Comparison of ENCODE assay signal across 1 cellular context in the genomic region with DNA sequence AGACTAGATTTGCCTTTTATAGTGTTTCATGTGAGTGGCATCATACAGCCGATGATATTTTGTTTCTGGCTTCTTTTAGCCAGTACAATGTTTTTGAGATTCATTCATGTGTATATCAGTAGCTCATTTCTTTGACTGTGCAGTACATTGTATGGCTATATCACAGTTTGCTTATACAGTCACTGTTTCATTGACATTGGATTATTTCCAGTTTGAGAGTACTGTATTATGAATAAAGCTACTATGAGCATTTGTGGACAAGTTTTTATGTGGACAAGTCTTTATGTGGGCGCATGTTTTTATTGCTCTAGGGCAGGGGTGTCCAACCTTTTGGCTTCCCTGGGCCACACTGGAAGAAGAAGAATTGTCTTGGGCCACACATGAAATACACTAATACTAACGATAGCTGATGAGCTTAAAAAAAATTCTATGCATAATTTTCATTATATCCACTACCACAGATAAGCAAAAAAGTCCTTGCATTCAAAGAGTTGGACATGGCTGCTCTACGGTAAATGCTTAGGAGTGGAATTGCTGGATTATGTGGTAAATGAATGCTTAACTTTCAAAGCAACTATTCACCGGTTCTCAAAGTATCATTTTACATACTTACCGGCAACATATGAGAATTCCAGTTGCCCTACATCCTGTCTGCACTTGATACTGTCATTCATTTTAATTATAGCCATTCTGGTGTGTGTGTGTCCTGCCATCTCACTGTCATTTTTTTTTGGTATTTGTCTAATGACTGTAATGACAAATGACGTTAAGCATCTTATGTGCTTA.
TF ChIP-seq lines count a peak whose summit lies in the region.

No MANE protein-coding gene starts in this region.

TF ChIP-seq in WTC11, 78 proteins besides CTCF, POLR2A, EP300 and RAD21 (continued from another document):
- TF ChIP-seq PRRX2 (CRISPR knock-in tag; IDR thresholded peaks at IDR 0.05) (no peak), ZNF396 (CRISPR knock-in tag; IDR thresholded peaks at IDR 0.05; ENCODE audit: borderline replicate concordance) (no peak), ATF1 (CRISPR knock-in tag; IDR thresholded peaks at IDR 0.05) (no peak), RELA (CRISPR knock-in tag; IDR thresholded peaks at IDR 0.05; ENCODE audit: borderline replicate concordance) (no peak), CBFB (CRISPR knock-in tag; IDR thresholded peaks at IDR 0.05; ENCODE audit: low read depth) (no peak), MXD4 (CRISPR knock-in tag; IDR thresholded peaks at IDR 0.05; ENCODE audit: borderline replicate concordance) (no peak), TCF7 (CRISPR knock-in tag; IDR thresholded peaks at IDR 0.05; ENCODE audit: low read depth) (no peak)
- TF ChIP-seq, protein P1, sequence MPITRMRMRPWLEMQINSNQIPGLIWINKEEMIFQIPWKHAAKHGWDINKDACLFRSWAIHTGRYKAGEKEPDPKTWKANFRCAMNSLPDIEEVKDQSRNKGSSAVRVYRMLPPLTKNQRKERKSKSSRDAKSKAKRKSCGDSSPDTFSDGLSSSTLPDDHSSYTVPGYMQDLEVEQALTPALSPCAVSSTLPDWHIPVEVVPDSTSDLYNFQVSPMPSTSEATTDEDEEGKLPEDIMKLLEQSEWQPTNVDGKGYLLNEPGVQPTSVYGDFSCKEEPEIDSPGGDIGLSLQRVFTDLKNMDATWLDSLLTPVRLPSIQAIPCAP (CRISPR knock-in tag; IDR thresholded peaks at IDR 0.05): no peak
- TF ChIP-seq, protein P2, sequence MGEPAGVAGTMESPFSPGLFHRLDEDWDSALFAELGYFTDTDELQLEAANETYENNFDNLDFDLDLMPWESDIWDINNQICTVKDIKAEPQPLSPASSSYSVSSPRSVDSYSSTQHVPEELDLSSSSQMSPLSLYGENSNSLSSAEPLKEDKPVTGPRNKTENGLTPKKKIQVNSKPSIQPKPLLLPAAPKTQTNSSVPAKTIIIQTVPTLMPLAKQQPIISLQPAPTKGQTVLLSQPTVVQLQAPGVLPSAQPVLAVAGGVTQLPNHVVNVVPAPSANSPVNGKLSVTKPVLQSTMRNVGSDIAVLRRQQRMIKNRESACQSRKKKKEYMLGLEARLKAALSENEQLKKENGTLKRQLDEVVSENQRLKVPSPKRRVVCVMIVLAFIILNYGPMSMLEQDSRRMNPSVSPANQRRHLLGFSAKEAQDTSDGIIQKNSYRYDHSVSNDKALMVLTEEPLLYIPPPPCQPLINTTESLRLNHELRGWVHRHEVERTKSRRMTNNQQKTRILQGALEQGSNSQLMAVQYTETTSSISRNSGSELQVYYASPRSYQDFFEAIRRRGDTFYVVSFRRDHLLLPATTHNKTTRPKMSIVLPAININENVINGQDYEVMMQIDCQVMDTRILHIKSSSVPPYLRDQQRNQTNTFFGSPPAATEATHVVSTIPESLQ (CRISPR knock-in tag; IDR thresholded peaks at IDR 0.05): no peak
- TF ChIP-seq, protein P3, sequence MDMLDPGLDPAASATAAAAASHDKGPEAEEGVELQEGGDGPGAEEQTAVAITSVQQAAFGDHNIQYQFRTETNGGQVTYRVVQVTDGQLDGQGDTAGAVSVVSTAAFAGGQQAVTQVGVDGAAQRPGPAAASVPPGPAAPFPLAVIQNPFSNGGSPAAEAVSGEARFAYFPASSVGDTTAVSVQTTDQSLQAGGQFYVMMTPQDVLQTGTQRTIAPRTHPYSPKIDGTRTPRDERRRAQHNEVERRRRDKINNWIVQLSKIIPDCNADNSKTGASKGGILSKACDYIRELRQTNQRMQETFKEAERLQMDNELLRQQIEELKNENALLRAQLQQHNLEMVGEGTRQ (CRISPR knock-in tag; IDR thresholded peaks at IDR 0.05): no peak
- TF ChIP-seq, protein P4, sequence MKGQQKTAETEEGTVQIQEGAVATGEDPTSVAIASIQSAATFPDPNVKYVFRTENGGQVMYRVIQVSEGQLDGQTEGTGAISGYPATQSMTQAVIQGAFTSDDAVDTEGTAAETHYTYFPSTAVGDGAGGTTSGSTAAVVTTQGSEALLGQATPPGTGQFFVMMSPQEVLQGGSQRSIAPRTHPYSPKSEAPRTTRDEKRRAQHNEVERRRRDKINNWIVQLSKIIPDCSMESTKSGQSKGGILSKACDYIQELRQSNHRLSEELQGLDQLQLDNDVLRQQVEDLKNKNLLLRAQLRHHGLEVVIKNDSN (CRISPR knock-in tag; IDR thresholded peaks at IDR 0.05): no peak
- TF ChIP-seq, protein P5, sequence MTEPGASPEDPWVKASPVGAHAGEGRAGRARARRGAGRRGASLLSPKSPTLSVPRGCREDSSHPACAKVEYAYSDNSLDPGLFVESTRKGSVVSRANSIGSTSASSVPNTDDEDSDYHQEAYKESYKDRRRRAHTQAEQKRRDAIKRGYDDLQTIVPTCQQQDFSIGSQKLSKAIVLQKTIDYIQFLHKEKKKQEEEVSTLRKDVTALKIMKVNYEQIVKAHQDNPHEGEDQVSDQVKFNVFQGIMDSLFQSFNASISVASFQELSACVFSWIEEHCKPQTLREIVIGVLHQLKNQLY (CRISPR knock-in tag; IDR thresholded peaks at IDR 0.05): no peak
